Comparison of ENCODE assay signal across 13 cellular contexts in the genomic region with DNA sequence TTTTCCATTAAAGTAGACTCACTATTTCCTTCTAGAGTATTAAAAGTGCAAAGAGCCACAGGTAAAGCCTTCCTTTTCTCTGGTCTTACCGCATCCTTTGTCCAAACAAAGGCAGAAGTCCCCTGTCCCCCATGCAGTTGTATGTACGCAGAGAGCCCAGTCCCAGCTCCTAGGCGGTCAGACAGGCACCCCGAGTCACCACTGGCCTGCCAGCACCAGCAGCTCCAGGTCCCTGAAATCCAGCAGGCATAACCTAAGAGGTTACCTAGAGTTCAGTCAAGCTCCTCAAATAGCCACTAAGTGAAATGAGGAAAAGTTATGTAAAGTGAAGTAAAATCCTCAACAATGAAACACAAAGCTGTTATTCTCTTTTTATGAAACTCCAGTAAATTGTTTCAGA.
"Had no signal": no experiment of that assay in that cellular context is flagged by ENCODE, and none has a peak within 500 bp of the region (broad histone marks: within the 10 kb centered on the region; RNA-seq: fewer than 3 reads in every experiment).

No MANE protein-coding gene starts in this region.

- H3K36me3 ChIP-seq: ascending aorta, cardiac muscle cell, colonic mucosa, esophagus squamous epithelium, upper lobe of right lung had no signal

- H3K27ac ChIP-seq: ascending aorta, cardiac muscle cell, colonic mucosa, upper lobe of right lung had no signal

- H3K9me3 ChIP-seq: ascending aorta, colonic mucosa, esophagus squamous epithelium, upper lobe of right lung had no signal

- H3K27me3 ChIP-seq: ascending aorta, cardiac muscle cell, colonic mucosa had no signal

- ATAC-seq: activated CD8-positive, alpha-beta T cell treated with anti-CD3 and anti-CD28 coated beads, Interleukin-2, amount 10 ng/mL, durations not matched to agents 7 days and 5 days; natural killer cell; sciatic nerve; upper lobe of right lung had no signal

- DNase-seq: activated CD4-positive, alpha-beta T cell treated with anti-CD3 and anti-CD28 coated beads for 4 hours; activated CD8-positive, alpha-beta memory T cell treated with anti-CD3 and anti-CD28 coated beads, Interleukin-2, amount 50 U/mL, for 48 hours; activated CD8-positive, alpha-beta T cell treated with anti-CD3 and anti-CD28 coated beads, Interleukin-2, amount 10 ng/mL, durations not matched to agents 7 days and 5 days; activated naive CD4-positive, alpha-beta T cell; colonic mucosa; esophagus squamous epithelium; natural killer cell; stimulated activated CD4-positive, alpha-beta T cell treated with anti-CD3 and anti-CD28 coated beads, Interleukin-2, amount 100 ng/mL, for 24 hours; stimulated activated naive CD4-positive, alpha-beta T cell; upper lobe of right lung had no signal

- H3K4me1 ChIP-seq: ascending aorta, colonic mucosa, upper lobe of right lung had no signal

- H3K4me3 ChIP-seq: ascending aorta, cardiac muscle cell, colonic mucosa, upper lobe of right lung had no signal
